In genomic region chr19:4115050-4115817, GRCh38 we compare ENCODE assay signal across 9 cellular contexts. TPM values are rescaled to one million over a fixed set of nuclear protein-coding genes. Genes with fewer than 3 reads are reported as not detected.
A peak's percentile ranks its signal among the peaks of the same experiment; 100 is the strongest.
DNase-seq lines count a peak whose midpoint lies in the region; ATAC-seq and TF ChIP-seq lines count a peak whose summit lies in the region.
"Had no signal": no experiment of that assay in that cellular context is flagged by ENCODE, and none has a peak within 500 bp of the region (broad histone marks: within the 10 kb centered on the region; RNA-seq: fewer than 3 reads in every experiment).

No MANE protein-coding gene starts in this region.

- H3K4me3 ChIP-seq in left ventricle myocardium inferior: peak overlapping the region; percentile 42

- peaks cover 81% of the 10 kb centered on the region for H3K4me1 Mint-ChIP-seq in stimulated activated naive CD8-positive, alpha-beta T cell treated with anti-CD3 and anti-CD28 coated beads, Interleukin-15, amount 100 ng/mL, for 72 hours

- TF ChIP-seq CTCF in left ventricle myocardium inferior (IDR thresholded peaks at IDR 0.05; ENCODE audit: borderline replicate concordance): peak; percentile 29

- peak overlapping the region; percentile 82 to 87 for H3K27ac Mint-ChIP-seq in stimulated activated naive CD8-positive, alpha-beta T cell treated with anti-CD3 and anti-CD28 coated beads, Interleukin-15, amount 100 ng/mL, for 72 hours

- H3K27ac ChIP-seq in left ventricle myocardium inferior (replicated peaks): peak overlapping the region; percentile 73

- no peaks in the 10 kb centered on the region for H3K9me3 Mint-ChIP-seq in stimulated activated naive CD8-positive, alpha-beta T cell treated with anti-CD3 and anti-CD28 coated beads, Interleukin-15, amount 100 ng/mL, for 72 hours

- ATAC-seq in GM18520 (IDR thresholded peaks at IDR 0.05; ENCODE audit: unreplicated experiment): peak; percentile 54
- peak; percentile 65 for ATAC-seq in HG03097 (IDR thresholded peaks at IDR 0.05; ENCODE audit: low FRiP score, unreplicated experiment)
- peak; percentile 95 for ATAC-seq in stimulated activated naive CD8-positive, alpha-beta T cell treated with anti-CD3 and anti-CD28 coated beads, Interleukin-15, amount 100 ng/mL, for 72 hours
- ATAC-seq in GM19328 (IDR thresholded peaks at IDR 0.05; ENCODE audit: unreplicated experiment): no peak

- intact Hi-C loops in left ventricle myocardium inferior (cut with micrococcal nuclease): no loop called here

- no peaks in the 10 kb centered on the region for H3K27me3 ChIP-seq in left ventricle myocardium inferior (ENCODE audit: low read depth)

- no peaks in the 10 kb centered on the region for H3K27me3 Mint-ChIP-seq in stimulated activated naive CD8-positive, alpha-beta T cell treated with anti-CD3 and anti-CD28 coated beads, Interleukin-15, amount 100 ng/mL, for 72 hours

- H3K4me3 Mint-ChIP-seq in stimulated activated naive CD8-positive, alpha-beta T cell treated with anti-CD3 and anti-CD28 coated beads, Interleukin-15, amount 100 ng/mL, for 72 hours: peak overlapping the region; percentile 49 to 65

- H3K4me1 ChIP-seq in left ventricle myocardium inferior: peaks cover 45% of the 10 kb centered on the region

- DNase-seq in activated CD4-positive, alpha-beta T cell treated with anti-CD3 and anti-CD28 coated beads, Interleukin-2, amount 50 U/mL, for 1 hour: peak; percentile 62
- DNase-seq in left ventricle myocardium inferior: peak; percentile 46
- DNase-seq in stimulated activated naive CD8-positive, alpha-beta T cell treated with anti-CD3 and anti-CD28 coated beads, Interleukin-15, amount 100 ng/mL, for 72 hours: peak; percentile 53 to 62
- no peak for DNase-seq in AG08395 (ENCODE audit: low spot score)
- no peak for DNase-seq in mesenteric fat pad (ENCODE audit: low spot score)

- no peaks in the 10 kb centered on the region for H3K9me3 ChIP-seq in left ventricle myocardium inferior (replicated peaks)

- peaks cover 69% of the 10 kb centered on the region for H3K36me3 ChIP-seq in left ventricle myocardium inferior

RNA-seq across cellular contexts. Expression of gene MAP2K2, which starts 8.7 kb away (rescaled TPM):
- total RNA-seq in left ventricle myocardium inferior: 129 TPM
- total RNA-seq in mesenteric fat pad: 110 TPM

RNA-seq across cellular contexts. Expression of gene CREB3L3, which starts 38.2 kb away (rescaled TPM):
- total RNA-seq in left ventricle myocardium inferior (not detected), mesenteric fat pad (1.00 TPM)
- total RNA-seq: endothelial cell of umbilical vein had no signal

RNA-seq across cellular contexts. Expression of gene ZBTB7A, which starts 48.5 kb away (rescaled TPM):
- total RNA-seq in left ventricle myocardium inferior (30.6 TPM), mesenteric fat pad (51.2 TPM)

Comparison
In these comparisons a context has a peak if more than half of its experiments do, and no peak if none do; other contexts are left out.
1. DNase-seq: peak in activated CD4-positive, alpha-beta T cell treated with anti-CD3 and anti-CD28 coated beads, Interleukin-2, amount 50 U/mL, for 1 hour (single experiment), left ventricle myocardium inferior (single experiment) and stimulated activated naive CD8-positive, alpha-beta T cell treated with anti-CD3 and anti-CD28 coated beads, Interleukin-15, amount 100 ng/mL, for 72 hours (2 of 2); none in AG08395 (single experiment) and mesenteric fat pad (single experiment).